1 cellular context compared by ENCODE assay signal in the genomic region with DNA sequence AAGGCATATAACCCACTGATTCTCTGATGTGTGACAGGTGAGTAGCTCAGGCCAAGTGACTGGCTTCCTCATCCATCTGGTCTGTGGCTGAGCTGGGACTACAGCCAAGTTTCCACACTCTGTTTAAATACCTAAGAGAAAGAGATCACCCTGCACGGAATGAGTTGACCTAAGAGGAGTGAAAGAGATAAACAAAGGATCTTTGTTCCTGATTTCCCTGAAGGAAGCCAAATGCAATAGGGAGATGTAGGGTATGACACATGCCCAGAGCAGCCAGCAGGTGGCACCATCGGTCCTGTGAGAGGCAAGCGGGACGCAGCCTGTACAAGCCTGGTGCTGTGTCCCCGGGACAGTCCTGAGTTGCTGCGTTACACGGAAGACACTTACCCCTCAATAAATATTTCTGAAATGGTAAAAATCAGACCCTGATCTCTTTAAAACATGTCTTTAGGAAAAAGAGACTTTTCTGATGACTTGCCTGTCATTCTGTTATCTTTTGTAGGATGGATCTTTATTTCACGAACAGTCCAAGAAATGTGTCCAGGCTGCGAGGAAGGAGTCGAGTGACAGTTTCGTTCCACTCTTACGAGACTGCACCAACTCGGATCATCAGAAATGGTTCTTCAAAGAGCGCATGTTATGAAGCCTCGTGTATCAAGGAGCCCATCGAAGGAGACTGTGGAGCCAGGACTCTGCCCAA.
A peak's percentile ranks its signal among the peaks of the same experiment; 100 is the strongest.
TF ChIP-seq lines count a peak whose summit lies in the region.

No MANE protein-coding gene starts in this region.

TF ChIP-seq in HEK293, 187 proteins besides CTCF, POLR2A, EP300 and RAD21 (continued from another document and continues in another):
- TF ChIP-seq, protein P1, sequence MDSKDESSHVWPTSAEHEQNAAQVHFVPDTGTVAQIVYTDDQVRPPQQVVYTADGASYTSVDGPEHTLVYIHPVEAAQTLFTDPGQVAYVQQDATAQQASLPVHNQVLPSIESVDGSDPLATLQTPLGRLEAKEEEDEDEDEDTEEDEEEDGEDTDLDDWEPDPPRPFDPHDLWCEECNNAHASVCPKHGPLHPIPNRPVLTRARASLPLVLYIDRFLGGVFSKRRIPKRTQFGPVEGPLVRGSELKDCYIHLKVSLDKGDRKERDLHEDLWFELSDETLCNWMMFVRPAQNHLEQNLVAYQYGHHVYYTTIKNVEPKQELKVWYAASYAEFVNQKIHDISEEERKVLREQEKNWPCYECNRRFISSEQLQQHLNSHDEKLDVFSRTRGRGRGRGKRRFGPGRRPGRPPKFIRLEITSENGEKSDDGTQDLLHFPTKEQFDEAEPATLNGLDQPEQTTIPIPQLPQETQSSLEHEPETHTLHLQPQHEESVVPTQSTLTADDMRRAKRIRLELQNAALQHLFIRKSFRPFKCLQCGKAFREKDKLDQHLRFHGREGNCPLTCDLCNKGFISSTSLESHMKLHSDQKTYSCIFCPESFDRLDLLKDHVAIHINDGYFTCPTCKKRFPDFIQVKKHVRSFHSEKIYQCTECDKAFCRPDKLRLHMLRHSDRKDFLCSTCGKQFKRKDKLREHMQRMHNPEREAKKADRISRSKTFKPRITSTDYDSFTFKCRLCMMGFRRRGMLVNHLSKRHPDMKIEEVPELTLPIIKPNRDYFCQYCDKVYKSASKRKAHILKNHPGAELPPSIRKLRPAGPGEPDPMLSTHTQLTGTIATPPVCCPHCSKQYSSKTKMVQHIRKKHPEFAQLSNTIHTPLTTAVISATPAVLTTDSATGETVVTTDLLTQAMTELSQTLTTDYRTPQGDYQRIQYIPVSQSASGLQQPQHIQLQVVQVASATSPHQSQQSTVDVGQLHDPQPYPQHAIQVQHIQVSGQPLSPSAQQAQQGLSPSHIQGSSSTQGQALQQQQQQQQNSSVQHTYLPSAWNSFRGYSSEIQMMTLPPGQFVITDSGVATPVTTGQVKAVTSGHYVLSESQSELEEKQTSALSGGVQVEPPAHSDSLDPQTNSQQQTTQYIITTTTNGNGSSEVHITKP (tag by site-specific recombination; IDR thresholded peaks at IDR 0.05) = peak; percentile 53; the same call in 1 of the 2 replicates
- TF ChIP-seq ZNF223 (tag by site-specific recombination; IDR thresholded peaks at IDR 0.05) (no peak), ZNF174 (tag by site-specific recombination; IDR thresholded peaks at IDR 0.05) (no peak), KLF10 (tag by site-specific recombination; IDR thresholded peaks at IDR 0.05) (no peak), ZNF10 (tag by site-specific recombination; IDR thresholded peaks at IDR 0.05) (no peak), ZBTB48 (tag by site-specific recombination; IDR thresholded peaks at IDR 0.05) (no peak), ZBTB17 (tag by site-specific recombination; IDR thresholded peaks at IDR 0.05) (peak; percentile 43; the same call in 1 of the 2 replicates), ZNF596 (tag by site-specific recombination; IDR thresholded peaks at IDR 0.05) (no peak), ZNF302 (tag by site-specific recombination; IDR thresholded peaks at IDR 0.05; ENCODE audit: low read depth) (no peak), ZNF837 (tag by site-specific recombination; IDR thresholded peaks at IDR 0.05) (no peak), ZNF785 (tag by site-specific recombination; IDR thresholded peaks at IDR 0.05) (no peak), ZNF660 (tag by site-specific recombination; IDR thresholded peaks at IDR 0.05) (0 out of 2 replicates have a peak, but pooled peaks have one; percentile 14), ZNF560 (tag by site-specific recombination; IDR thresholded peaks at IDR 0.05; ENCODE audit: borderline replicate concordance) (no peak), GFI1B (tag by site-specific recombination; IDR thresholded peaks at IDR 0.05) (no peak), ZNF341 (tag by site-specific recombination; IDR thresholded peaks at IDR 0.05; ENCODE audit: low read depth) (no peak), ZNF530 (tag by site-specific recombination; IDR thresholded peaks at IDR 0.05; ENCODE audit: low read depth) (no peak), MZF1 (tag by site-specific recombination; IDR thresholded peaks at IDR 0.05; ENCODE audit: borderline replicate concordance) (no peak), ZBTB8A (tag by site-specific recombination; IDR thresholded peaks at IDR 0.05) (no peak), GLIS2 (tag by site-specific recombination; IDR thresholded peaks at IDR 0.05) (no peak), ZNF26 (tag by site-specific recombination; IDR thresholded peaks at IDR 0.05) (no peak), ZNF548 (tag by site-specific recombination; IDR thresholded peaks at IDR 0.05) (no peak), ZNF777 (tag by site-specific recombination; IDR thresholded peaks at IDR 0.05; ENCODE audit: borderline replicate concordance) (no peak), ZNF707 (tag by site-specific recombination; IDR thresholded peaks at IDR 0.05) (no peak), SCRT1 (tag by site-specific recombination; IDR thresholded peaks at IDR 0.05; ENCODE audit: borderline replicate concordance) (no peak), ZNF146 (tag by site-specific recombination; IDR thresholded peaks at IDR 0.05) (no peak), ZNF670 (tag by site-specific recombination; IDR thresholded peaks at IDR 0.05; ENCODE audit: low read depth) (no peak), ZIC2 (tag by site-specific recombination; IDR thresholded peaks at IDR 0.05) (no peak), ZSCAN5A (tag by site-specific recombination; IDR thresholded peaks at IDR 0.05) (no peak), ZSCAN23 (tag by site-specific recombination; IDR thresholded peaks at IDR 0.05) (no peak), BCL11B (tag by site-specific recombination; IDR thresholded peaks at IDR 0.05; ENCODE audit: low read depth) (no peak), ZNF704 (tag by site-specific recombination; IDR thresholded peaks at IDR 0.05) (no peak), KLF8 (tag by site-specific recombination; IDR thresholded peaks at IDR 0.05) (no peak), ZNF529 (tag by site-specific recombination; IDR thresholded peaks at IDR 0.05; ENCODE audit: insufficient replicate concordance) (no peak), SP2 (tag by site-specific recombination; IDR thresholded peaks at IDR 0.05) (no peak)
- TF ChIP-seq, protein P2, sequence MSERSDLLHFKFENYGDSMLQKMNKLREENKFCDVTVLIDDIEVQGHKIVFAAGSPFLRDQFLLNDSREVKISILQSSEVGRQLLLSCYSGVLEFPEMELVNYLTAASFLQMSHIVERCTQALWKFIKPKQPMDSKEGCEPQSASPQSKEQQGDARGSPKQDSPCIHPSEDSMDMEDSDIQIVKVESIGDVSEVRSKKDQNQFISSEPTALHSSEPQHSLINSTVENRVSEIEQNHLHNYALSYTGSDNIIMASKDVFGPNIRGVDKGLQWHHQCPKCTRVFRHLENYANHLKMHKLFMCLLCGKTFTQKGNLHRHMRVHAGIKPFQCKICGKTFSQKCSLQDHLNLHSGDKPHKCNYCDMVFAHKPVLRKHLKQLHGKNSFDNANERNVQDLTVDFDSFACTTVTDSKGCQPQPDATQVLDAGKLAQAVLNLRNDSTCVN (tag by site-specific recombination; optimal IDR thresholded peaks at IDR 0.05) = no peak
- TF ChIP-seq, protein P3, sequence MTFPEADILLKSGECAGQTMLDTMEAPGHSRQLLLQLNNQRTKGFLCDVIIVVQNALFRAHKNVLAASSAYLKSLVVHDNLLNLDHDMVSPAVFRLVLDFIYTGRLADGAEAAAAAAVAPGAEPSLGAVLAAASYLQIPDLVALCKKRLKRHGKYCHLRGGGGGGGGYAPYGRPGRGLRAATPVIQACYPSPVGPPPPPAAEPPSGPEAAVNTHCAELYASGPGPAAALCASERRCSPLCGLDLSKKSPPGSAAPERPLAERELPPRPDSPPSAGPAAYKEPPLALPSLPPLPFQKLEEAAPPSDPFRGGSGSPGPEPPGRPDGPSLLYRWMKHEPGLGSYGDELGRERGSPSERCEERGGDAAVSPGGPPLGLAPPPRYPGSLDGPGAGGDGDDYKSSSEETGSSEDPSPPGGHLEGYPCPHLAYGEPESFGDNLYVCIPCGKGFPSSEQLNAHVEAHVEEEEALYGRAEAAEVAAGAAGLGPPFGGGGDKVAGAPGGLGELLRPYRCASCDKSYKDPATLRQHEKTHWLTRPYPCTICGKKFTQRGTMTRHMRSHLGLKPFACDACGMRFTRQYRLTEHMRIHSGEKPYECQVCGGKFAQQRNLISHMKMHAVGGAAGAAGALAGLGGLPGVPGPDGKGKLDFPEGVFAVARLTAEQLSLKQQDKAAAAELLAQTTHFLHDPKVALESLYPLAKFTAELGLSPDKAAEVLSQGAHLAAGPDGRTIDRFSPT (tag by site-specific recombination; IDR thresholded peaks at IDR 0.05) = no peak
- TF ChIP-seq, protein P4, sequence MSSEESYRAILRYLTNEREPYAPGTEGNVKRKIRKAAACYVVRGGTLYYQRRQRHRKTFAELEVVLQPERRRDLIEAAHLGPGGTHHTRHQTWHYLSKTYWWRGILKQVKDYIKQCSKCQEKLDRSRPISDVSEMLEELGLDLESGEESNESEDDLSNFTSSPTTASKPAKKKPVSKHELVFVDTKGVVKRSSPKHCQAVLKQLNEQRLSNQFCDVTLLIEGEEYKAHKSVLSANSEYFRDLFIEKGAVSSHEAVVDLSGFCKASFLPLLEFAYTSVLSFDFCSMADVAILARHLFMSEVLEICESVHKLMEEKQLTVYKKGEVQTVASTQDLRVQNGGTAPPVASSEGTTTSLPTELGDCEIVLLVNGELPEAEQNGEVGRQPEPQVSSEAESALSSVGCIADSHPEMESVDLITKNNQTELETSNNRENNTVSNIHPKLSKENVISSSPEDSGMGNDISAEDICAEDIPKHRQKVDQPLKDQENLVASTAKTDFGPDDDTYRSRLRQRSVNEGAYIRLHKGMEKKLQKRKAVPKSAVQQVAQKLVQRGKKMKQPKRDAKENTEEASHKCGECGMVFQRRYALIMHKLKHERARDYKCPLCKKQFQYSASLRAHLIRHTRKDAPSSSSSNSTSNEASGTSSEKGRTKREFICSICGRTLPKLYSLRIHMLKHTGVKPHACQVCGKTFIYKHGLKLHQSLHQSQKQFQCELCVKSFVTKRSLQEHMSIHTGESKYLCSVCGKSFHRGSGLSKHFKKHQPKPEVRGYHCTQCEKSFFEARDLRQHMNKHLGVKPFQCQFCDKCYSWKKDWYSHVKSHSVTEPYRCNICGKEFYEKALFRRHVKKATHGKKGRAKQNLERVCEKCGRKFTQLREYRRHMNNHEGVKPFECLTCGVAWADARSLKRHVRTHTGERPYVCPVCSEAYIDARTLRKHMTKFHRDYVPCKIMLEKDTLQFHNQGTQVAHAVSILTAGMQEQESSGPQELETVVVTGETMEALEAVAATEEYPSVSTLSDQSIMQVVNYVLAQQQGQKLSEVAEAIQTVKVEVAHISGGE (tag by site-specific recombination; conservative IDR thresholded peaks at IDR 0.05; ENCODE audit: low read depth) = no peak
- TF ChIP-seq, protein P5, sequence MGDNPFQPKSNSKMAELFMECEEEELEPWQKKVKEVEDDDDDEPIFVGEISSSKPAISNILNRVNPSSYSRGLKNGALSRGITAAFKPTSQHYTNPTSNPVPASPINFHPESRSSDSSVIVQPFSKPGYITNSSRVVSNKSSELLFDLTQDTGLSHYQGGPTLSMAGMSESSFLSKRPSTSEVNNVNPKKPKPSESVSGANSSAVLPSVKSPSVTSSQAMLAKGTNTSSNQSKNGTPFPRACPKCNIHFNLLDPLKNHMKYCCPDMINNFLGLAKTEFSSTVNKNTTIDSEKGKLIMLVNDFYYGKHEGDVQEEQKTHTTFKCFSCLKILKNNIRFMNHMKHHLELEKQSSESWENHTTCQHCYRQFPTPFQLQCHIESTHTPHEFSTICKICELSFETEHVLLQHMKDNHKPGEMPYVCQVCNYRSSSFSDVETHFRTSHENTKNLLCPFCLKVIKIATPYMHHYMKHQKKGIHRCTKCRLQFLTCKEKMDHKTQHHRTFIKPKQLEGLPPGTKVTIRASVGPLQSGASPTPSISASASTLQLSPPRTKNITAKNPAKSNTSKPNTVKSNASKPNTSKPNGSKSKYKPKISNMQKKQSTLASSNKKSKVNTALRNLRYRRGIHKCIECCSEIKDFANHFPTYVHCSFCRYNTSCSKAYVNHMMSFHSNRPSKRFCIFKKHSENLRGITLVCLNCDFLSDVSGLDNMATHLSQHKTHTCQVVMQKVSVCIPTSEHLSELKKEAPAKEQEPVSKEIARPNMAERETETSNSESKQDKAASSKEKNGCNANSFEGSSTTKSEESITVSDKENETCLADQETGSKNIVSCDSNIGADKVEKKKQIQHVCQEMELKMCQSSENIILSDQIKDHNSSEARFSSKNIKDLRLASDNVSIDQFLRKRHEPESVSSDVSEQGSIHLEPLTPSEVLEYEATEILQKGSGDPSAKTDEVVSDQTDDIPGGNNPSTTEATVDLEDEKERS (tag by site-specific recombination; IDR thresholded peaks at IDR 0.05) = no peak
- TF ChIP-seq, protein P6, sequence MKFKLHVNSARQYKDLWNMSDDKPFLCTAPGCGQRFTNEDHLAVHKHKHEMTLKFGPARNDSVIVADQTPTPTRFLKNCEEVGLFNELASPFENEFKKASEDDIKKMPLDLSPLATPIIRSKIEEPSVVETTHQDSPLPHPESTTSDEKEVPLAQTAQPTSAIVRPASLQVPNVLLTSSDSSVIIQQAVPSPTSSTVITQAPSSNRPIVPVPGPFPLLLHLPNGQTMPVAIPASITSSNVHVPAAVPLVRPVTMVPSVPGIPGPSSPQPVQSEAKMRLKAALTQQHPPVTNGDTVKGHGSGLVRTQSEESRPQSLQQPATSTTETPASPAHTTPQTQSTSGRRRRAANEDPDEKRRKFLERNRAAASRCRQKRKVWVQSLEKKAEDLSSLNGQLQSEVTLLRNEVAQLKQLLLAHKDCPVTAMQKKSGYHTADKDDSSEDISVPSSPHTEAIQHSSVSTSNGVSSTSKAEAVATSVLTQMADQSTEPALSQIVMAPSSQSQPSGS (tag by site-specific recombination; IDR thresholded peaks at IDR 0.05; ENCODE audit: low read depth) = no peak
